8 cellular contexts compared by ENCODE assay signal in the genomic region with DNA sequence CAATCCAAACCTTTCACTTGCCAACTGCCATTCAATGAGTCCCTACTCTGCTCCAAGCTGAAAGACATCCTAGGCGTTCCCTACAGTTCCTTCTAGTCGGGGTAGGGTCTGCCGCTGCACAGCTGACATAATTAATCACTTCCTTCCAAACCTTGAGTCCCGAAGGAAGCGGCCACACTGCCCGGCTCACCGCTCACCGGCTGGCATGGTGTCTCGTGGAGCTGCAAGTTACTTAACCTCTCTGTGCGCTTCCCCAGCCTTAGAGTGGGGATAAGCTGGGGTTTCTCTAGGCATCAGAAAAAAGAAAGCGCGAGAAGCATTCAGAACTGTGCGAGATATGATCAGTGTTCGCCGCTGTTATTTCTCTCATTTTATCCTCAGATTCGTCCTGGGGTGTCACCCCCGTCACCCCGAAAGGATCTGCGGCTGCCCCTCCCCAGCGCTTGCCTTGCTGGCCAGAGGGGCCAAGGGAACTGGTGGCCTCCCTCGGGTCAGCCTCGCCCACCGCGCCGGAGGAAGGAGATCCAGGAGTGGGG. TPM values are rescaled to one million over a fixed set of nuclear protein-coding genes. Genes with fewer than 3 reads are reported as not detected.
DNase-seq lines count a peak whose midpoint lies in the region; ATAC-seq, FAIRE-seq and TF ChIP-seq lines count a peak whose summit lies in the region.

No MANE protein-coding gene starts in this region.

- peaks cover 21% of the 10 kb centered on the region for H3K79me2 ChIP-seq in fibroblast of lung (ENCODE audit: control insufficient read depth, insufficient read depth, low read length)

- peak overlapping the region; percentile 82 to 92 (median 86) for H3K4me3 ChIP-seq in fibroblast of lung (replicated peaks in 1 of 4; ENCODE audit: control extremely low read depth in 1 of 4, insufficient read depth in 1 of 4, low read depth in 3 of 4, low read length in 4 of 4)

- H3K9me3 Mint-ChIP-seq in activated CD8-positive, alpha-beta T cell treated with anti-CD3 and anti-CD28 coated beads for 36 hours = no peaks in the 10 kb centered on the region
- no peaks in the 10 kb centered on the region for H3K9me3 Mint-ChIP-seq in neural crest cell

- H3K4me1 ChIP-seq in fibroblast of lung (ENCODE audit: control insufficient read depth, extremely low read depth, insufficient read depth, low read length) = no peaks in the 10 kb centered on the region

- no peak for TF ChIP-seq CTCF in D721Med (IDR thresholded peaks at IDR 0.05; ENCODE audit: insufficient read depth, missing control alignments)
- no peak for TF ChIP-seq CTCF in activated CD8-positive, alpha-beta T cell treated with anti-CD3 and anti-CD28 coated beads for 36 hours (IDR thresholded peaks at IDR 0.05)
- no peak for TF ChIP-seq CTCF in fibroblast of lung (conservative IDR thresholded peaks at IDR 0.05 in 1 of 2, IDR thresholded peaks at IDR 0.05 in 1 of 2; ENCODE audit: low read depth in 1 of 2, low read length in 2 of 2)
- no peak for TF ChIP-seq CTCF in neural crest cell (conservative IDR thresholded peaks at IDR 0.05)

- no peaks in the 10 kb centered on the region for H3K9me3 ChIP-seq in fibroblast of lung (ENCODE audit: control insufficient read depth, insufficient read depth, low read depth, low read length)

- H2AFZ ChIP-seq in fibroblast of lung (ENCODE audit: low read length) = peak overlapping the region; percentile 45

- peak overlapping the region; percentile 83 for H3K9ac ChIP-seq in fibroblast of lung (ENCODE audit: insufficient read depth, low read length)

- peak overlapping the region; percentile 96 for H3K4me3 Mint-ChIP-seq in activated CD8-positive, alpha-beta T cell treated with anti-CD3 and anti-CD28 coated beads for 36 hours
- H3K4me3 Mint-ChIP-seq in neural crest cell = peak overlapping the region; percentile 97

- H3K27me3 Mint-ChIP-seq in activated CD8-positive, alpha-beta T cell treated with anti-CD3 and anti-CD28 coated beads for 36 hours = no peaks in the 10 kb centered on the region
- no peaks in the 10 kb centered on the region for H3K27me3 Mint-ChIP-seq in neural crest cell (ENCODE audit: low read depth)

- peak; percentile 11 for ATAC-seq in GM19452 (IDR thresholded peaks at IDR 0.05; ENCODE audit: unreplicated experiment)
- ATAC-seq in activated CD8-positive, alpha-beta T cell treated with anti-CD3 and anti-CD28 coated beads for 36 hours = peak; percentile 5
- ATAC-seq in HG03108 (IDR thresholded peaks at IDR 0.05; ENCODE audit: unreplicated experiment) = no peak

- POLR2A ChIA-PET in activated CD8-positive, alpha-beta T cell treated with anti-CD3 and anti-CD28 coated beads for 36 hours (lab: Charles Lee) = interaction anchor here (0.8 to 4.5 kb wide), 12 partner anchors 9 to 144 kb away, joined by 3 to 40 read pairs (median 4); partner anchors contain the start of genes NR2C2 and RBSN

- no peaks in the 10 kb centered on the region for H4K20me1 ChIP-seq in fibroblast of lung (ENCODE audit: control insufficient read depth, extremely low read depth, insufficient read depth, low read length)

- DNase-seq in D721Med (ENCODE audit: insufficient read length, low spot score) (peak; percentile 44), HT-29 (ENCODE audit: low spot score) (peak; percentile 18), fibroblast of lung (ENCODE audit: low read depth in 2 of 2) (peak; percentile 24 to 30), neural crest cell (ENCODE audit: low read depth, low spot score) (no peak), inferior parietal cortex (ENCODE audit: extremely low spot score) (no peak)
- DNase-seq in activated CD8-positive, alpha-beta T cell treated with anti-CD3 and anti-CD28 coated beads for 36 hours = peak; percentile 34

- no peaks in the 10 kb centered on the region for H3K27me3 ChIP-seq in fibroblast of lung (ENCODE audit: control insufficient read depth, insufficient read depth, low read length)

- peaks cover 21% of the 10 kb centered on the region for H3K4me1 Mint-ChIP-seq in activated CD8-positive, alpha-beta T cell treated with anti-CD3 and anti-CD28 coated beads for 36 hours (ENCODE audit: low read depth)
- peaks cover 30% of the 10 kb centered on the region for H3K4me1 Mint-ChIP-seq in neural crest cell

- intact Hi-C loops in activated CD8-positive, alpha-beta T cell treated with anti-CD3 and anti-CD28 coated beads for 36 hours (cut with micrococcal nuclease) = no loop called here

- H3K4me2 ChIP-seq in fibroblast of lung (ENCODE audit: extremely low read depth, insufficient read depth, low read length) = peak overlapping the region; percentile 90

- H3K36me3 Mint-ChIP-seq in activated CD8-positive, alpha-beta T cell treated with anti-CD3 and anti-CD28 coated beads for 36 hours (ENCODE audit: low read depth) = peaks cover 26% of the 10 kb centered on the region
- H3K36me3 Mint-ChIP-seq in neural crest cell (ENCODE audit: low read depth) = peaks cover 23% of the 10 kb centered on the region

- no peak for FAIRE-seq in D721Med (lab: Jason Lieb, UNC)

- CTCF ChIA-PET in activated CD8-positive, alpha-beta T cell treated with anti-CD3 and anti-CD28 coated beads for 36 hours (lab: Charles Lee) = interaction anchor here (1.0 to 3.0 kb wide), 6 partner anchors 11 to 45 kb away, joined by 3 to 14 read pairs (median 4); no protein-coding TSS in a partner anchor

- H3K27ac ChIP-seq in fibroblast of lung (ENCODE audit: insufficient read depth, low read length) = peak overlapping the region; percentile 84

- H3K27ac Mint-ChIP-seq in activated CD8-positive, alpha-beta T cell treated with anti-CD3 and anti-CD28 coated beads for 36 hours = peak overlapping the region; percentile 97
- H3K27ac Mint-ChIP-seq in neural crest cell (ENCODE audit: unreplicated experiment) = peak overlapping the region; percentile 81

- H3K36me3 ChIP-seq in fibroblast of lung (ENCODE audit: control insufficient read depth, insufficient read depth, low read length) = no peaks in the 10 kb centered on the region

RNA-seq across cellular contexts. Expression of gene MRPS25, which starts 0.7 kb away (rescaled TPM):
- total RNA-seq in HT-29 (2014; rRNA removed; shearing (Covaris generic)) = 25.8 and 28.8 TPM in 2 replicates
- 10 to 100 TPM; 73.9 to 78.2 TPM for total RNA-seq in activated CD8-positive, alpha-beta T cell treated with anti-CD3 and anti-CD28 coated beads for 36 hours
- 11.6 and 16.5 TPM in 2 replicates for total RNA-seq in fibroblast of lung
- polyA plus RNA-seq in fibroblast of lung = 17.4 and 23.2 TPM in 2 replicates
- 27.1 and 35.0 TPM in 2 replicates for polyA plus RNA-seq in fibroblast of lung (2012)
- 0.86 and 12.4 TPM in 2 replicates for polyA minus RNA-seq in fibroblast of lung (ENCODE audit: low replicate concordance)
- total RNA-seq in neural crest cell = 60.9 and 62.0 TPM in 2 replicates

RNA-seq across cellular contexts. Expression of gene RBSN, which starts 34.6 kb away (rescaled TPM):
- 5.6 and 5.8 TPM in 2 replicates for total RNA-seq in HT-29 (2014; rRNA removed; shearing (Covaris generic))
- 10 to 100 TPM; 11.3 to 11.8 TPM for total RNA-seq in activated CD8-positive, alpha-beta T cell treated with anti-CD3 and anti-CD28 coated beads for 36 hours
- total RNA-seq in fibroblast of lung = 23.4 and 26.8 TPM in 2 replicates
- 9.3 and 10.0 TPM in 2 replicates for polyA plus RNA-seq in fibroblast of lung
- 10.0 and 11.5 TPM in 2 replicates for polyA plus RNA-seq in fibroblast of lung (2012)
- 21.1 and 26.1 TPM in 2 replicates for polyA minus RNA-seq in fibroblast of lung (ENCODE audit: low replicate concordance)
- 29.6 and 29.7 TPM in 2 replicates for total RNA-seq in neural crest cell

Comparison
In these comparisons a context has a peak if more than half of its experiments do, and no peak if none do; other contexts are left out.
1. DNase-seq: peak in D721Med (single experiment), HT-29 (single experiment), activated CD8-positive, alpha-beta T cell treated with anti-CD3 and anti-CD28 coated beads for 36 hours (single experiment) and fibroblast of lung (2 of 2); none in neural crest cell (single experiment) and inferior parietal cortex (single experiment).